ENCODE assay signal across 32 cellular contexts in the genomic region with DNA sequence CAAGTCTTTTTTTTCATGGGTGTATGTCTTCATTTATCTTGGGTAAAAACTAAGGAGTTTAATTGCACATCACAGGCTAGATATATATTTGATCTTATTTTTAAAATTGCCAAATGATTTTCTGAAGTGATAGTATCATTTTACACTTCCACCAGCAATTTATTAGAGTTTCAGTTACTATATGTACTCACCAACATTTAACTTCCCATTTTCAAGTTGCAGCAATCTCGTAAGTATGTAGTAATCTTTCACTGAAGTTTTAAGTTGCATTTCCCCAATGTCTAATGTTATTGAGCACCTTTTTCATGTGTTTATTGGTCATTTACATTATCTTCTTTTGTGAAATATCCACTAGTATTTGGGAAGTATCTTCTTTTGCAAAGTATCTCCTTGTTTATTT.
A peak's percentile ranks its signal among the peaks of the same experiment; 100 is the strongest.
DNase-seq lines count a peak whose midpoint lies in the region; ATAC-seq and TF ChIP-seq lines count a peak whose summit lies in the region.
"Had no signal": no experiment of that assay in that cellular context is flagged by ENCODE, and none has a peak within 500 bp of the region (broad histone marks: within the 10 kb centered on the region; RNA-seq: fewer than 3 reads in every experiment).

No MANE protein-coding gene starts in this region.

- no peak overlapping the region for H3K27ac ChIP-seq in OCI-LY7 (ENCODE audit: low read depth, low read length, poor library complexity, severe bottlenecking)
- H3K27ac ChIP-seq in tibial artery, result no peak overlapping the region
- no peak overlapping the region for H3K27ac ChIP-seq in effector memory CD4-positive, alpha-beta T cell (ENCODE audit: insufficient read depth, low read length, poor library complexity, severe bottlenecking)
- H3K27ac ChIP-seq in CD4-positive, alpha-beta memory T cell (ENCODE audit: low read depth, low read length), result no peak overlapping the region
- H3K27ac ChIP-seq: A549, left ventricle myocardium inferior, neural progenitor cell, testis, VCaP had no signal

- POLR2A ChIA-PET in OCI-LY7 (lab: Charles Lee), result interaction anchor here (0.7 kb wide), 1 partner anchor 10 kb away, joined by 4 read pairs; no protein-coding TSS in a partner anchor
- POLR2A ChIA-PET in CD4-positive, alpha-beta memory T cell (lab: Charles Lee; ENCODE audit: partially characterized antibody), result no interaction called here

- peaks cover 14% of the 10 kb centered on the region for H3K4me1 ChIP-seq in OCI-LY7 (ENCODE audit: insufficient read depth, low read length, poor library complexity, severe bottlenecking)
- peaks cover 0 to 12% (median 0%) of the 10 kb centered on the region in 4 donors for H3K4me1 ChIP-seq in tibial artery
- no peaks in the 10 kb centered on the region for H3K4me1 ChIP-seq in effector memory CD4-positive, alpha-beta T cell (ENCODE audit: control insufficient read depth, insufficient read depth, low read length, poor library complexity, severe bottlenecking)
- no peaks in the 10 kb centered on the region for H3K4me1 ChIP-seq in CD4-positive, alpha-beta memory T cell (ENCODE audit: insufficient read depth, low read length)
- H3K4me1 ChIP-seq: A549, left ventricle myocardium inferior, testis had no signal

- H3K4me3 Mint-ChIP-seq in CD4-positive, alpha-beta memory T cell, result no peak overlapping the region
- H3K4me3 Mint-ChIP-seq: activated CD4-positive, alpha-beta T cell treated with anti-CD3 and anti-CD28 coated beads for 36 hours; activated CD8-positive, alpha-beta T cell treated with anti-CD3 and anti-CD28 coated beads for 36 hours; brain; CD8-positive, alpha-beta T cell; dendritic cell treated with granulocyte-macrophage colony-stimulating factor and Interleukin-4, amounts not matched to agents 40 ng/mL and 50 ng/mL, for 4 days; endodermal cell; GM23338; neural progenitor cell; T-helper 2 cell treated with Interferon-gamma antibody and Interleukin-4, amounts not matched to agents 5 μg/mL and 100 μg/mL, for 36 hours had no signal

- TF ChIP-seq CTCF in GM12864 (IDR thresholded peaks at IDR 0.05; ENCODE audit: low read depth, low read length, missing control alignments), result no peak
- TF ChIP-seq CTCF in OCI-LY7 (conservative IDR thresholded peaks at IDR 0.05; ENCODE audit: low read length), result no peak
- TF ChIP-seq CTCF in tibial artery (IDR thresholded peaks at IDR 0.05), result no peak

- no peaks in the 10 kb centered on the region for H3K27me3 ChIP-seq in tibial artery
- H3K27me3 ChIP-seq in effector memory CD4-positive, alpha-beta T cell (replicated peaks; ENCODE audit: control insufficient read depth, insufficient read depth, low read length, poor library complexity, severe bottlenecking), result no peaks in the 10 kb centered on the region
- no peaks in the 10 kb centered on the region for H3K27me3 ChIP-seq in CD4-positive, alpha-beta memory T cell (ENCODE audit: insufficient read depth, low read length)
- H3K27me3 ChIP-seq: neural progenitor cell, testis had no signal

- H3K27me3 Mint-ChIP-seq in CD4-positive, alpha-beta memory T cell, result peaks cover 0 to 3% of the 10 kb centered on the region in 2 donors
- H3K27me3 Mint-ChIP-seq: dendritic cell treated with granulocyte-macrophage colony-stimulating factor and Interleukin-4, amounts not matched to agents 40 ng/mL and 50 ng/mL, for 4 days had no signal

- H3K4me3 ChIP-seq in GM12864 (ENCODE audit: low read depth, low read length) (no peak overlapping the region), OCI-LY7 (ENCODE audit: low read depth, low read length, poor library complexity, severe bottlenecking) (no peak overlapping the region), tibial artery (no peak overlapping the region)
- no peak overlapping the region for H3K4me3 ChIP-seq in effector memory CD4-positive, alpha-beta T cell (ENCODE audit: insufficient read depth, low read depth, low read length, poor library complexity, severe bottlenecking)
- H3K4me3 ChIP-seq in CD4-positive, alpha-beta memory T cell (ENCODE audit: low read length in 2 of 2), result no peak overlapping the region
- H3K4me3 ChIP-seq: A549, GM23338, left ventricle myocardium inferior, neural progenitor cell, testis had no signal

- CTCF ChIA-PET in OCI-LY7 (lab: Charles Lee; ENCODE audit: unreplicated experiment), result no interaction called here
- CTCF ChIA-PET in CD4-positive, alpha-beta memory T cell (lab: Charles Lee; ENCODE audit: partially characterized antibody), result no interaction called here

- H4K20me1 ChIP-seq in OCI-LY7 (ENCODE audit: insufficient read depth, low read length), result no peaks in the 10 kb centered on the region

- intact Hi-C loops in OCI-LY7 (cut with micrococcal nuclease; ENCODE audit: unreplicated experiment) (no loop called here), tibial artery (cut with DNase I; ENCODE audit: low total_unique reads) (no loop called here)
- intact Hi-C loops in CD4-positive, alpha-beta memory T cell (cut with micrococcal nuclease), result no loop called here

- peaks cover 0 to 8% (median 2%) of the 10 kb centered on the region in 8 donors for H3K9me3 Mint-ChIP-seq in CD4-positive, alpha-beta memory T cell
- H3K9me3 Mint-ChIP-seq: activated CD8-positive, alpha-beta T cell treated with anti-CD3 and anti-CD28 coated beads for 36 hours; activated T-helper 2 cell treated with anti-CD3 and anti-CD28 coated beads, Interferon-gamma antibody, Interleukin-2, Interleukin-4, amounts not matched to agents 10 μg/mL and 5 μg/mL and 100 μg/mL, durations not matched to agents 14 hours and 24 hours and 36 hours; CD8-positive, alpha-beta T cell; dendritic cell treated with granulocyte-macrophage colony-stimulating factor and Interleukin-4, amounts not matched to agents 40 ng/mL and 50 ng/mL, for 4 days; endodermal cell; GM23338; T-helper 2 cell treated with Interferon-gamma antibody and Interleukin-4, amounts not matched to agents 5 μg/mL and 100 μg/mL, for 36 hours had no signal

- peak overlapping the region; percentile 77 for H2AFZ ChIP-seq in OCI-LY7 (ENCODE audit: low read length)
- H2AFZ ChIP-seq: GM23338, neural progenitor cell had no signal

- H3K36me3 Mint-ChIP-seq in CD4-positive, alpha-beta memory T cell, result no peaks in the 10 kb centered on the region
- H3K36me3 Mint-ChIP-seq: brain; CD8-positive, alpha-beta T cell; neural progenitor cell had no signal

- H3K9me3 ChIP-seq in OCI-LY7 (ENCODE audit: low read length) (peaks cover 9% of the 10 kb centered on the region; the same call in 1 of the 2 replicates), tibial artery (no peaks in the 10 kb centered on the region)
- H3K9me3 ChIP-seq in effector memory CD4-positive, alpha-beta T cell (ENCODE audit: control insufficient read depth, low read length), result no peaks in the 10 kb centered on the region
- no peaks in the 10 kb centered on the region for H3K9me3 ChIP-seq in CD4-positive, alpha-beta memory T cell (ENCODE audit: control insufficient read depth in 1 of 2, low read length in 2 of 2)
- H3K9me3 ChIP-seq: A549, left ventricle myocardium inferior, testis had no signal

- ATAC-seq in GM19351 (IDR thresholded peaks at IDR 0.05; ENCODE audit: unreplicated experiment), result peak; percentile 77
- ATAC-seq in HG02885 (IDR thresholded peaks at IDR 0.05; ENCODE audit: poor library complexity, unreplicated experiment), result peak; percentile 84
- ATAC-seq: A549; activated CD4-positive, alpha-beta T cell treated with anti-CD3 and anti-CD28 coated beads for 36 hours; activated CD8-positive, alpha-beta T cell treated with anti-CD3 and anti-CD28 coated beads for 36 hours; CD8-positive, alpha-beta T cell; GM23338; right cardiac atrium; stimulated activated naive CD8-positive, alpha-beta T cell treated with anti-CD3 and anti-CD28 coated beads, Interleukin-15, Interleukin-2, amounts not matched to agents 100 U/mL and 50 U/mL, for 24 hours had no signal

- no peaks in the 10 kb centered on the region; the same call in 1 of the 2 replicates for H3K36me3 ChIP-seq in OCI-LY7 (ENCODE audit: insufficient read depth, low read length)
- no peaks in the 10 kb centered on the region for H3K36me3 ChIP-seq in tibial artery
- H3K36me3 ChIP-seq in effector memory CD4-positive, alpha-beta T cell (ENCODE audit: control insufficient read depth, insufficient read depth, low read length), result no peaks in the 10 kb centered on the region
- no peaks in the 10 kb centered on the region for H3K36me3 ChIP-seq in CD4-positive, alpha-beta memory T cell (ENCODE audit: insufficient read depth, low read length)
- H3K36me3 ChIP-seq: left ventricle myocardium inferior, neural progenitor cell had no signal

- DNase-seq in GM12864 (ENCODE audit: low read depth), result peak; percentile 8
- peak; percentile 24 for DNase-seq in OCI-LY7 (ENCODE audit: low spot score)
- no peak for DNase-seq in tibial artery
- DNase-seq in effector memory CD4-positive, alpha-beta T cell, result no peak
- no peak for DNase-seq in LoVo (ENCODE audit: low spot score)
- no peak for DNase-seq in CD4-positive, alpha-beta memory T cell
- DNase-seq: activated CD4-positive, alpha-beta T cell treated with anti-CD3 and anti-CD28 coated beads for 36 hours; activated CD8-positive, alpha-beta T cell treated with anti-CD3 and anti-CD28 coated beads for 36 hours; activated naive CD4-positive, alpha-beta T cell treated with anti-CD3 and anti-CD28 coated beads, Interleukin-2, amount 50 U/mL, for 16 hours; CD8-positive, alpha-beta T cell; endodermal cell; glutamatergic neuron; islet precursor cell; left ventricle myocardium inferior; NCI-H1417; NCI-H2081; NCI-H524 treated with DMSO at 0.1 percent for 48 hours; right cardiac atrium; SHP77; stimulated activated CD4-positive, alpha-beta T cell treated with anti-CD3 and anti-CD28 coated beads, Interleukin-2, amount 100 ng/mL, for 24 hours; stimulated activated naive CD8-positive, alpha-beta T cell treated with anti-CD3 and anti-CD28 coated beads, Interleukin-15, Interleukin-2, amounts not matched to agents 100 U/mL and 50 U/mL, for 24 hours; testis had no signal

- no peaks in the 10 kb centered on the region for H3K79me2 ChIP-seq in OCI-LY7 (ENCODE audit: insufficient read depth, low read depth, low read length)

- H3K27ac Mint-ChIP-seq in CD4-positive, alpha-beta memory T cell, result no peak overlapping the region
- H3K27ac Mint-ChIP-seq: activated CD4-positive, alpha-beta T cell treated with anti-CD3 and anti-CD28 coated beads for 36 hours; activated CD8-positive, alpha-beta T cell treated with anti-CD3 and anti-CD28 coated beads for 36 hours; activated T-helper 2 cell treated with anti-CD3 and anti-CD28 coated beads, Interferon-gamma antibody, Interleukin-2, Interleukin-4, amounts not matched to agents 10 μg/mL and 5 μg/mL and 100 μg/mL, durations not matched to agents 14 hours and 24 hours and 36 hours; brain; CD8-positive, alpha-beta T cell; dendritic cell treated with granulocyte-macrophage colony-stimulating factor and Interleukin-4, amounts not matched to agents 40 ng/mL and 50 ng/mL, for 4 days; endodermal cell; GM23338; neural progenitor cell; T-helper 2 cell treated with Interferon-gamma antibody and Interleukin-4, amounts not matched to agents 5 μg/mL and 100 μg/mL, for 36 hours had no signal

- BruUV-seq in OCI-LY7 (replicated peaks; lab: Mats Ljungman, UMichigan), result no TSS peak

- no peaks in the 10 kb centered on the region for H3K9me2 ChIP-seq in OCI-LY7 (ENCODE audit: insufficient read depth, low read length)

- no peaks in the 10 kb centered on the region for H3K4me1 Mint-ChIP-seq in CD4-positive, alpha-beta memory T cell
- H3K4me1 Mint-ChIP-seq: activated CD4-positive, alpha-beta T cell treated with anti-CD3 and anti-CD28 coated beads for 36 hours; brain; endodermal cell; GM23338 had no signal

- H3K4me2 ChIP-seq in OCI-LY7 (ENCODE audit: low read length), result peak overlapping the region; percentile 23; the same call in 1 of the 2 replicates
- H3K4me2 ChIP-seq: A549, GM23338, neural progenitor cell had no signal

Comparison
In these comparisons a context has a peak if more than half of its experiments do, and no peak if none do; other contexts are left out.
1. DNase-seq: peak in GM12864 (single experiment) and OCI-LY7 (single experiment); none in tibial artery (0 of 2), effector memory CD4-positive, alpha-beta T cell (0 of 3), LoVo (single experiment) and CD4-positive, alpha-beta memory T cell (0 of 5).